In the genomic region with DNA sequence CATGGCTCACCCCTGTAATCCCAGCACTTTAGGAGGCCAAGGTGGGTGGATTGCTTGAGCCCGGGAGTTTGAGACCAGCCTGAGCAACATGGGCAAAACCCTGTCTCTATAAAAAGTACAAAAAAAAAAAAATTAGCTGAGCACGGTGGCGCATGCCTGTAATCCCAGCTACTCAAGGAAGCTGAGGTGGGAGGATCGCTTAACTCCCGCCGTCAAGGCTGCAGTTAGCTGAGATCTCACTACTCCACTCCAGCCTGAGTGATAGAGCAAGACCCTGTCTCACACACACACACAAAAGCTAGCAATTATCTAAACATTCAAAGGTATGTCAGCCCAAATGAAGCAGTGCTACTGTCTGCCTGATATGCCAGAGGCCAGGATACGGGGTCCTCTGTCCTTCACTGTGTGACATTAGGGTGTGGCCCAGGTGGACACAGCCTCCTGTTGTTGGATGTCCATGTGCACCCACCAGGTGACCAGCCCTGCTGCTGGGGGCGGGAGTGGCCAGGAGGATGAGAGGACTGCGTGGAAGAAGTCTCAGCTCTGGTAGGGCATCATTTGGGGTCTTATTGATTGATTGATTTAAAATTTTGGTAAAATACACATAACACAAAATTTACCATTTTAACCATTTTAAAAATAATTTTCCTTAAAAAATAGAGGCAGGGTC, we compare ENCODE assay signal across 26 cellular contexts. TPM values are rescaled to one million over a fixed set of nuclear protein-coding genes. Genes with fewer than 3 reads are reported as not detected.
DNase-seq lines count a peak whose midpoint lies in the region; ATAC-seq lines count a peak whose summit lies in the region.
"Had no signal": no experiment of that assay in that cellular context is flagged by ENCODE, and none has a peak within 500 bp of the region (broad histone marks: within the 10 kb centered on the region; RNA-seq: fewer than 3 reads in every experiment).

No MANE protein-coding gene starts in this region.

- no peak overlapping the region for H3K27ac ChIP-seq in neuronal stem cell (replicated peaks; ENCODE audit: low read length)
- H3K27ac ChIP-seq: brain microvascular endothelial cell, left ventricle myocardium inferior, uterus had no signal

- H3K27ac Mint-ChIP-seq in activated T-cell treated with anti-CD3 and anti-CD28 coated beads, Interleukin-2, amount 50 U/mL, for 24 hours = peak overlapping the region; percentile 47
- peak overlapping the region; percentile 63 for H3K27ac Mint-ChIP-seq in activated CD8-positive, alpha-beta T cell treated with anti-CD3 and anti-CD28 coated beads, Interleukin-2, amount 10 ng/mL, durations not matched to agents 7 days and 5 days
- H3K27ac Mint-ChIP-seq: progenitor cell of endocrine pancreas had no signal

- no peak overlapping the region for H3K4ac ChIP-seq in neuronal stem cell (ENCODE audit: low read length)

- H2BK12ac ChIP-seq in neuronal stem cell (ENCODE audit: low read length) = peak overlapping the region; percentile 22

- CTCF ChIA-PET in activated CD8-positive, alpha-beta T cell treated with anti-CD3 and anti-CD28 coated beads, Interleukin-2, amount 10 ng/mL, durations not matched to agents 7 days and 5 days (lab: Charles Lee) = no interaction called here

- DNase-seq in activated T-cell treated with anti-CD3 and anti-CD28 coated beads, Interleukin-2, amount 50 U/mL, for 24 hours = no peak
- no peak for DNase-seq in activated T-cell treated with anti-CD3 and anti-CD28 coated beads for 4 hours
- peak; percentile 38 for DNase-seq in KBM-7
- DNase-seq in activated CD8-positive, alpha-beta T cell treated with anti-CD3 and anti-CD28 coated beads, Interleukin-2, amount 10 ng/mL, durations not matched to agents 7 days and 5 days = no peak
- no peak for DNase-seq in neuronal stem cell (ENCODE audit: low spot score)
- DNase-seq in NCI-H2081 treated with DMSO at 0.1 percent for 48 hours (lab: John Stamatoyannopoulos, UW) = no peak
- DNase-seq in ACHN = no peak
- DNase-seq in DMS53 treated with DMSO at 0.1 percent for 48 hours (lab: John Stamatoyannopoulos, UW; ENCODE audit: unreplicated experiment) = no peak
- DNase-seq: activated T-cell treated with anti-CD3 and anti-CD28 coated beads, Interleukin-2, amount 50 U/mL, for 1 hour; brain microvascular endothelial cell; DMS53; effector memory CD4-positive, alpha-beta T cell; foreskin melanocyte; GF-D8; left ventricle myocardium inferior; NCI-H1694; NCI-H345; NCI-H774; OCI-M1; uterus had no signal

- no peaks in the 10 kb centered on the region for H3K4me1 ChIP-seq in neuronal stem cell (ENCODE audit: control insufficient read depth in 2 of 2, insufficient read depth in 1 of 2, low read depth in 1 of 2, low read length in 2 of 2)
- H3K4me1 ChIP-seq: left ventricle myocardium inferior, uterus had no signal

- H3K4me3 ChIP-seq in neuronal stem cell (ENCODE audit: low read length in 2 of 2) = no peak overlapping the region
- H3K4me3 ChIP-seq: left ventricle myocardium inferior, uterus had no signal

- H2AFZ ChIP-seq in neuronal stem cell (ENCODE audit: low read length) = no peak overlapping the region

- no peak overlapping the region for H3K4me3 Mint-ChIP-seq in activated T-cell treated with anti-CD3 and anti-CD28 coated beads, Interleukin-2, amount 50 U/mL, for 24 hours
- H3K4me3 Mint-ChIP-seq in activated CD8-positive, alpha-beta T cell treated with anti-CD3 and anti-CD28 coated beads, Interleukin-2, amount 10 ng/mL, durations not matched to agents 7 days and 5 days = no peak overlapping the region

- H3K79me1 ChIP-seq in neuronal stem cell (ENCODE audit: low read depth, low read length) = peaks cover 5% of the 10 kb centered on the region

- no peaks in the 10 kb centered on the region for H3K27me3 ChIP-seq in neuronal stem cell (ENCODE audit: control insufficient read depth in 3 of 3, insufficient read depth in 3 of 3, low read depth in 1 of 3, low read length in 3 of 3)
- H3K27me3 ChIP-seq: brain microvascular endothelial cell, uterus had no signal

- no peak overlapping the region for H2BK120ac ChIP-seq in neuronal stem cell (ENCODE audit: low read depth, low read length)

- no peak overlapping the region for H2BK5ac ChIP-seq in neuronal stem cell (ENCODE audit: low read length)

- no peak overlapping the region for H3K4me2 ChIP-seq in neuronal stem cell (ENCODE audit: insufficient read depth, low read length, poor library complexity, severe bottlenecking)

- H2BK15ac ChIP-seq in neuronal stem cell (ENCODE audit: low read length) = no peak overlapping the region

- POLR2A ChIA-PET in activated CD8-positive, alpha-beta T cell treated with anti-CD3 and anti-CD28 coated beads, Interleukin-2, amount 10 ng/mL, durations not matched to agents 7 days and 5 days (lab: Charles Lee) = interaction anchor here (0.6 kb wide), 1 partner anchor 29 kb away, joined by 3 read pairs; no protein-coding TSS in a partner anchor

- H3K36me3 ChIP-seq in neuronal stem cell (replicated peaks in 1 of 2; ENCODE audit: control insufficient read depth in 2 of 2, insufficient read depth in 2 of 2, low read length in 2 of 2) = peaks cover 0 to 1% of the 10 kb centered on the region in 2 donors
- H3K36me3 ChIP-seq: brain microvascular endothelial cell, uterus had no signal

- peak overlapping the region; percentile 28 for H2AK5ac ChIP-seq in neuronal stem cell (ENCODE audit: low read depth, low read length)

- no peak overlapping the region for H4K91ac ChIP-seq in neuronal stem cell (ENCODE audit: low read depth, low read length, poor library complexity)

- H3K4me1 Mint-ChIP-seq in activated T-cell treated with anti-CD3 and anti-CD28 coated beads, Interleukin-2, amount 50 U/mL, for 24 hours (ENCODE audit: low read depth) = peaks cover 33% of the 10 kb centered on the region
- peaks cover 50% of the 10 kb centered on the region for H3K4me1 Mint-ChIP-seq in activated CD8-positive, alpha-beta T cell treated with anti-CD3 and anti-CD28 coated beads, Interleukin-2, amount 10 ng/mL, durations not matched to agents 7 days and 5 days (ENCODE audit: low read depth)

- no peak overlapping the region for H3K14ac ChIP-seq in neuronal stem cell (ENCODE audit: low read length)

- H3K9me3 Mint-ChIP-seq in activated T-cell treated with anti-CD3 and anti-CD28 coated beads, Interleukin-2, amount 50 U/mL, for 24 hours = peaks cover 6% of the 10 kb centered on the region
- peaks cover 10% of the 10 kb centered on the region for H3K9me3 Mint-ChIP-seq in activated CD8-positive, alpha-beta T cell treated with anti-CD3 and anti-CD28 coated beads, Interleukin-2, amount 10 ng/mL, durations not matched to agents 7 days and 5 days (ENCODE audit: insufficient read depth)

- no peak for ATAC-seq in activated CD8-positive, alpha-beta T cell treated with anti-CD3 and anti-CD28 coated beads, Interleukin-2, amount 10 ng/mL, durations not matched to agents 7 days and 5 days
- ATAC-seq: esophagus mucosa, Right ventricle myocardium inferior had no signal

- in situ Hi-C loops in KBM-7 (cut with MboI; ENCODE audit: low pct_unique_long_range_greater_than_20kb, low sequenced_read_pairs) (no loop called here), ACHN (cut with HindIII; ENCODE audit: low pct_ligation_motif_present, low pct_unique_long_range_greater_than_20kb, low sequenced_read_pairs) (no loop called here)

- no peak overlapping the region for H3K23ac ChIP-seq in neuronal stem cell (ENCODE audit: low read depth, low read length, poor library complexity)

- H3K9me3 ChIP-seq in neuronal stem cell (replicated peaks in 1 of 2; ENCODE audit: control insufficient read depth in 2 of 2, insufficient read depth in 1 of 2, low read depth in 1 of 2, low read length in 2 of 2) = peaks cover 6 to 7% of the 10 kb centered on the region in 2 donors
- H3K9me3 ChIP-seq: uterus had no signal

- no peak overlapping the region for H3K18ac ChIP-seq in neuronal stem cell (ENCODE audit: low read length)

- peaks cover 44% of the 10 kb centered on the region for H3K36me3 Mint-ChIP-seq in activated T-cell treated with anti-CD3 and anti-CD28 coated beads, Interleukin-2, amount 50 U/mL, for 24 hours (ENCODE audit: low read depth)
- H3K36me3 Mint-ChIP-seq in activated CD8-positive, alpha-beta T cell treated with anti-CD3 and anti-CD28 coated beads, Interleukin-2, amount 10 ng/mL, durations not matched to agents 7 days and 5 days (ENCODE audit: low read depth) = peaks cover 64% of the 10 kb centered on the region

- WGBS in neuronal stem cell (ENCODE audit: extremely low coverage in 2 of 2, insufficient read length in 2 of 2, insufficient replicate concordance in 1 of 2), 2 donors = no CpG with 5 or more reads among the region's 9 CpGs

- H3K9ac ChIP-seq in neuronal stem cell (ENCODE audit: low read depth, low read length, poor library complexity) = no peak overlapping the region

- peak overlapping the region; percentile 1 for H4K8ac ChIP-seq in neuronal stem cell (ENCODE audit: low read depth, low read length)

- no peaks in the 10 kb centered on the region for H3K27me3 Mint-ChIP-seq in activated T-cell treated with anti-CD3 and anti-CD28 coated beads, Interleukin-2, amount 50 U/mL, for 24 hours
- H3K27me3 Mint-ChIP-seq in activated CD8-positive, alpha-beta T cell treated with anti-CD3 and anti-CD28 coated beads, Interleukin-2, amount 10 ng/mL, durations not matched to agents 7 days and 5 days (ENCODE audit: low read depth) = no peaks in the 10 kb centered on the region
- H3K27me3 Mint-ChIP-seq: IgD-negative memory B cell, progenitor cell of endocrine pancreas had no signal

RNA-seq across cellular contexts. Expression of a gene that starts 3.9 kb away (rescaled TPM):
- 10 to 100 TPM; 92.6 to 94.6 TPM for total RNA-seq in activated CD8-positive, alpha-beta T cell treated with anti-CD3 and anti-CD28 coated beads, Interleukin-2, amount 10 ng/mL, durations not matched to agents 7 days and 5 days
- polyA plus RNA-seq in neuronal stem cell (2013, experiment 1 of 2) = 0.10 TPM
- polyA plus RNA-seq in neuronal stem cell (2013, experiment 2 of 2) = 0.06 TPM
- total RNA-seq: H4, MCF 10A had no signal

RNA-seq across cellular contexts. Expression of a gene that starts 38.1 kb away (rescaled TPM):
- total RNA-seq in activated CD8-positive, alpha-beta T cell treated with anti-CD3 and anti-CD28 coated beads, Interleukin-2, amount 10 ng/mL, durations not matched to agents 7 days and 5 days = 10 to 100 TPM; 16.3 to 16.5 TPM
- polyA plus RNA-seq in neuronal stem cell (2013, experiment 1 of 2) = 5.9 TPM
- polyA plus RNA-seq in neuronal stem cell (2013, experiment 2 of 2) = 5.9 TPM
